ENCODE assay signal across 11 cellular contexts in genomic region chrX:15204130-15204751, GRCh38.
DNase-seq lines count a peak whose midpoint lies in the region; ATAC-seq and TF ChIP-seq lines count a peak whose summit lies in the region.
"Had no signal": no experiment of that assay in that cellular context is flagged by ENCODE, and none has a peak within 500 bp of the region (broad histone marks: within the 10 kb centered on the region; RNA-seq: fewer than 3 reads in every experiment).

No MANE protein-coding gene starts in this region.

- peaks cover 39% of the 10 kb centered on the region for H3K4me1 Mint-ChIP-seq in activated T-cell treated with anti-CD3 and anti-CD28 coated beads, Interleukin-2, amount 50 U/mL, for 72 hours (ENCODE audit: low read depth)

- H3K27me3 ChIP-seq in MG63 = no peaks in the 10 kb centered on the region

- H3K27ac Mint-ChIP-seq in activated T-cell treated with anti-CD3 and anti-CD28 coated beads, Interleukin-2, amount 50 U/mL, for 72 hours = peak overlapping the region; percentile 86

- TF ChIP-seq POLR2A in erythroblast (IDR thresholded peaks at IDR 0.05; ENCODE audit: low read length) = no peak

- H3K9me3 ChIP-seq in MG63 = no peaks in the 10 kb centered on the region

- peaks cover 7 to 8% of the 10 kb centered on the region in 2 donors for H3K9me3 Mint-ChIP-seq in activated T-cell treated with anti-CD3 and anti-CD28 coated beads, Interleukin-2, amount 50 U/mL, for 72 hours

- ATAC-seq in HG03139 (IDR thresholded peaks at IDR 0.05; ENCODE audit: unreplicated experiment) = peak; percentile 64
- ATAC-seq in activated T-cell treated with anti-CD3 and anti-CD28 coated beads, Interleukin-2, amount 50 U/mL, for 72 hours (replicated peaks in 1 of 2) = peak; percentile 72 to 79

- no peak overlapping the region for H3K4me3 ChIP-seq in MG63

- H3K36me3 ChIP-seq in MG63 = no peaks in the 10 kb centered on the region

- peaks cover 3 to 5% of the 10 kb centered on the region in 2 donors for H3K36me3 Mint-ChIP-seq in activated T-cell treated with anti-CD3 and anti-CD28 coated beads, Interleukin-2, amount 50 U/mL, for 72 hours (ENCODE audit: insufficient read depth in 2 of 2)

- TF ChIP-seq CTCF in GM13977 (IDR thresholded peaks at IDR 0.05; ENCODE audit: extremely low read depth, insufficient read depth, missing control alignments) (no peak), GM20000 (IDR thresholded peaks at IDR 0.05; ENCODE audit: extremely low read depth, missing control alignments) (no peak)

- in situ Hi-C loops in GM13977 (cut with MboI; ENCODE audit: low pct_unique_long_range_greater_than_20kb, low sequenced_read_pairs, unreplicated experiment) (no loop called here), KBM-7 (cut with MboI; ENCODE audit: low pct_unique_long_range_greater_than_20kb, low sequenced_read_pairs) (no loop called here)

- DNase-seq in GM13977 (ENCODE audit: low spot score) = peak; percentile 30
- DNase-seq in GM20000 (ENCODE audit: low spot score) = peak; percentile 27
- peak in 1 of 2 donors; percentile 1 for DNase-seq in activated T-cell treated with anti-CD3 and anti-CD28 coated beads, Interleukin-2, amount 50 U/mL, for 72 hours
- no peak for DNase-seq in MG63
- DNase-seq in UCSD-AML1 (lab: John Stamatoyannopoulos, UW; ENCODE audit: unreplicated experiment) = no peak
- DNase-seq in erythroblast (lab: John Stamatoyannopoulos, UW) = no peak
- no peak for DNase-seq in KBM-7
- DNase-seq: activated gamma-delta T cell treated with Interleukin-2 at 50 U/mL for 16 hours, IMR-90, Right ventricle myocardium superior had no signal

- H3K27me3 Mint-ChIP-seq in activated T-cell treated with anti-CD3 and anti-CD28 coated beads, Interleukin-2, amount 50 U/mL, for 72 hours (ENCODE audit: low read depth) = peaks cover 38% of the 10 kb centered on the region

- H3K4me3 Mint-ChIP-seq in activated T-cell treated with anti-CD3 and anti-CD28 coated beads, Interleukin-2, amount 50 U/mL, for 72 hours = peak overlapping the region in 1 of 2 donors; percentile 60

Comparison
In these comparisons a context has a peak if more than half of its experiments do, and no peak if none do; other contexts are left out.
1. DNase-seq: peak in GM13977 (single experiment) and GM20000 (single experiment); none in MG63 (single experiment), UCSD-AML1 (single experiment), erythroblast (0 of 2) and KBM-7 (single experiment).